8 cellular contexts compared by ENCODE assay signal in the genomic region with DNA sequence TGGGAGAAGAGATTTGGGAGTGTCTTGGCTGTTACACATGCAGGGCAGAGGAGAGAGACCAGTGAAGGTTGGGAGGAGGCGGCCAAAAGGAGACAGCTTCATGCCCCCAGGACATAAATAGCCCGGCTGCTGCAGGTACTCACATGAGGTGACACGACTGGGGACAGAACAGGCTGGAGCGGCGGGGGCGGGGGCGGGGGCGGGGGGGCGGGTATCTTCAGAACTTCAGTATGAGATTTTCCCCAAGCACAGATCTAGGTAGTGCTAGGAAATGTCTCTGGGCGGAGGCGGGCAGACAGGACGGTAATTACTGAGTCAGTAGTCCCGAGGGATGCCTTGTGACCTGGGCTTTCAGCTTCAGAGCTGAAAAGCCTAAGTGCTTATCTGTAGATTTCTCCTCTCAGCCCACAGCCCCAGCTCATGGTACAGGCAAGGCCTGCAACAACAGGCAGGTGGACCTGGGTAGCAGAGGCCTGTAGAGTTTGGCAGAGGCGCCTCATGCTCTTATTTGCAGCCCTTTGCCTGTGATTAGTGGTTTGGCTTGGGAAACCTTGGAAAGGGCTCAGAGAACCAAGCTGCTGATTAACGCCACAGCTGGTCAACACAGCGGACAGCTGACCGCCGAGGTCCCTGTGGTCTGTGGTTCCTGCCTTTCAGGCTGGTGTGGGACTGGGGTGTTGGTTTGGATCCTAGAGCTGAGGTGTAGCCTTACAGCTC. TPM values are rescaled to one million over a fixed set of nuclear protein-coding genes. Genes with fewer than 3 reads are reported as not detected.
DNase-seq lines count a peak whose midpoint lies in the region; ATAC-seq and TF ChIP-seq lines count a peak whose summit lies in the region.

No MANE protein-coding gene starts in this region.

- TF ChIP-seq CTCF in GM10266 (IDR thresholded peaks at IDR 0.05; ENCODE audit: control insufficient read depth, insufficient read depth, low read depth, missing control alignments) (no peak), prostate gland (IDR thresholded peaks at IDR 0.05) (no peak)
- no peak for TF ChIP-seq CTCF in CD4-positive, alpha-beta T cell (IDR thresholded peaks at IDR 0.05)

- no peak for ATAC-seq in CD4-positive, alpha-beta T cell (ENCODE audit: poor library complexity)

- H3K27ac ChIP-seq in Karpas-422 (ENCODE audit: low read length) (peak overlapping the region; percentile 35), epithelial cell of prostate (peak overlapping the region; percentile 62), prostate gland (peak overlapping the region; percentile 26 to 50)
- no peak overlapping the region for H3K27ac ChIP-seq in CD4-positive, alpha-beta T cell (ENCODE audit: low read depth, low read length)

- no peaks in the 10 kb centered on the region; the same call in 1 of the 2 replicates for H4K20me1 ChIP-seq in Karpas-422 (ENCODE audit: insufficient read depth, low read depth, low read length)

- H3K27ac Mint-ChIP-seq in CD4-positive, alpha-beta T cell: no peak overlapping the region

- peaks cover 32% of the 10 kb centered on the region for H3K36me3 Mint-ChIP-seq in CD4-positive, alpha-beta T cell (ENCODE audit: low read depth)

- POLR2A ChIA-PET in CD4-positive, alpha-beta T cell (lab: Charles Lee): no interaction called here

- CTCF ChIA-PET in CD4-positive, alpha-beta T cell (lab: Charles Lee): no interaction called here

- H3K4me1 Mint-ChIP-seq in CD4-positive, alpha-beta T cell (ENCODE audit: low read depth): peaks cover 5% of the 10 kb centered on the region

- H3K79me2 ChIP-seq in Karpas-422 (ENCODE audit: low read length): peaks cover 19% of the 10 kb centered on the region

- H3K9me2 ChIP-seq in Karpas-422 (replicated peaks; ENCODE audit: insufficient read depth, low read length): no peaks in the 10 kb centered on the region

- H3K36me3 ChIP-seq in Karpas-422 (ENCODE audit: insufficient read depth, low read length) (peaks cover 17% of the 10 kb centered on the region), prostate gland (peaks cover 0 to 22% of the 10 kb centered on the region in 2 donors)

- no peaks in the 10 kb centered on the region for H3K27me3 Mint-ChIP-seq in CD4-positive, alpha-beta T cell

- no peaks in the 10 kb centered on the region for H3K9me3 Mint-ChIP-seq in CD4-positive, alpha-beta T cell

- peaks cover 20% of the 10 kb centered on the region for H3K4me1 ChIP-seq in Karpas-422 (ENCODE audit: low read length)
- H3K4me1 ChIP-seq in prostate gland (replicated peaks): no peaks in the 10 kb centered on the region

- no peak overlapping the region for H2AFZ ChIP-seq in Karpas-422 (ENCODE audit: low read length)

- no peak overlapping the region for H3K4me3 Mint-ChIP-seq in CD4-positive, alpha-beta T cell

- H3K9me3 ChIP-seq in Karpas-422 (ENCODE audit: low read length): no peaks in the 10 kb centered on the region
- no peaks in the 10 kb centered on the region for H3K9me3 ChIP-seq in prostate gland
- no peaks in the 10 kb centered on the region for H3K9me3 ChIP-seq in CD4-positive, alpha-beta T cell (ENCODE audit: control insufficient read depth, low read length)

- peak overlapping the region; percentile 2 for H3K4me2 ChIP-seq in Karpas-422 (ENCODE audit: low read depth, low read length, poor library complexity, severe bottlenecking)

- H3K4me3 ChIP-seq in Karpas-422 (ENCODE audit: low read length) (no peak overlapping the region), prostate gland (no peak overlapping the region)

- intact Hi-C loops in prostate gland (cut with DNase I): no loop called here
- intact Hi-C loops in CD4-positive, alpha-beta T cell (cut with DNase I, micrococcal nuclease): no loop called here

- WGBS in prostate gland: 56% methylated on average over 18 of the region's 18 CpGs

- peak overlapping the region; percentile 12; the same call in 1 of the 2 replicates for H3K9ac ChIP-seq in Karpas-422 (ENCODE audit: low read length)

- peak; percentile 63 for DNase-seq in GM10266 (ENCODE audit: extremely low spot score)
- DNase-seq in Karpas-422: peak; percentile 63
- peak; percentile 31 for DNase-seq in epithelial cell of prostate (ENCODE audit: low read depth, low spot score)
- DNase-seq in prostate gland (ENCODE audit: low spot score): peak; percentile 24
- DNase-seq in CD4-positive, alpha-beta T cell: no peak
- DNase-seq in SIG-M5 (lab: John Stamatoyannopoulos, UW): no peak
- no peak for DNase-seq in activated CD4-positive, alpha-beta T cell treated with anti-CD3 and anti-CD28 coated beads, Interleukin-2, amount 50 U/mL, for 48 hours
- no peak for DNase-seq in stimulated activated CD4-positive, alpha-beta T cell treated with anti-CD3 and anti-CD28 coated beads, Interleukin-1b, Interleukin-23, amount 100 ng/mL, for 48 hours

- no peaks in the 10 kb centered on the region for H3K27me3 ChIP-seq in Karpas-422 (ENCODE audit: low read length)
- H3K27me3 ChIP-seq in prostate gland (replicated peaks; ENCODE audit: insufficient read depth): no peaks in the 10 kb centered on the region
- H3K27me3 ChIP-seq in CD4-positive, alpha-beta T cell (ENCODE audit: control insufficient read depth, insufficient read depth, low read length): no peaks in the 10 kb centered on the region

- no peak for TF ChIP-seq POLR2A in prostate gland (IDR thresholded peaks at IDR 0.05)

RNA-seq across cellular contexts. Expression of gene UNK, which starts 24.5 kb away (rescaled TPM):
- 22.9 and 49.0 TPM in 2 replicates for total RNA-seq in Karpas-422 (2014; rRNA removed; shearing (Covaris generic); ENCODE audit: low replicate concordance)
- total RNA-seq in prostate gland: 10 to 100 TPM; 68.9 to 72.5 TPM
- total RNA-seq in CD4-positive, alpha-beta T cell: 10 to 100 TPM; 33.7 to 36.1 TPM

RNA-seq across cellular contexts. Expression of gene UNC13D, which starts 35.1 kb away (rescaled TPM):
- total RNA-seq in Karpas-422 (2014; rRNA removed; shearing (Covaris generic); ENCODE audit: low replicate concordance): 30.9 and 52.5 TPM in 2 replicates
- total RNA-seq in prostate gland: 10 to 100 TPM in 1 of 2 donors, 1 to 10 TPM in 1; 2.9 to 16.2 TPM
- 100 to 1,000 TPM; 110 to 112 TPM for total RNA-seq in CD4-positive, alpha-beta T cell

RNA-seq across cellular contexts. Expression of gene GALK1, which starts 44.1 kb away (rescaled TPM):
- 23.9 and 28.3 TPM in 2 replicates for total RNA-seq in Karpas-422 (2014; rRNA removed; shearing (Covaris generic); ENCODE audit: low replicate concordance)
- 10 to 100 TPM; 28.1 to 28.5 TPM for total RNA-seq in prostate gland
- total RNA-seq in CD4-positive, alpha-beta T cell: 1 to 10 TPM; 5.9 to 6.0 TPM

RNA-seq across cellular contexts. Expression of gene WBP2, which starts 46.1 kb away (rescaled TPM):
- total RNA-seq in Karpas-422 (2014; rRNA removed; shearing (Covaris generic); ENCODE audit: low replicate concordance): 27.9 and 42.7 TPM in 2 replicates
- total RNA-seq in prostate gland: 100 to 1,000 TPM in 1 of 2 donors, 10 to 100 TPM in 1; 88.9 to 125 TPM
- total RNA-seq in CD4-positive, alpha-beta T cell: 100 to 1,000 TPM in 1 of 2 experiments, 10 to 100 TPM in 1; 98.5 to 114 TPM

Comparison
In these comparisons a context has a peak if more than half of its experiments do, and no peak if none do; other contexts are left out.
1. DNase-seq: peak in GM10266 (single experiment), Karpas-422 (single experiment), epithelial cell of prostate (single experiment) and prostate gland (single experiment); none in CD4-positive, alpha-beta T cell (0 of 10), SIG-M5 (single experiment), activated CD4-positive, alpha-beta T cell treated with anti-CD3 and anti-CD28 coated beads, Interleukin-2, amount 50 U/mL, for 48 hours (0 of 2) and stimulated activated CD4-positive, alpha-beta T cell treated with anti-CD3 and anti-CD28 coated beads, Interleukin-1b, Interleukin-23, amount 100 ng/mL, for 48 hours (single experiment).